Comparison of ENCODE assay signal across 8 cellular contexts in the genomic region with DNA sequence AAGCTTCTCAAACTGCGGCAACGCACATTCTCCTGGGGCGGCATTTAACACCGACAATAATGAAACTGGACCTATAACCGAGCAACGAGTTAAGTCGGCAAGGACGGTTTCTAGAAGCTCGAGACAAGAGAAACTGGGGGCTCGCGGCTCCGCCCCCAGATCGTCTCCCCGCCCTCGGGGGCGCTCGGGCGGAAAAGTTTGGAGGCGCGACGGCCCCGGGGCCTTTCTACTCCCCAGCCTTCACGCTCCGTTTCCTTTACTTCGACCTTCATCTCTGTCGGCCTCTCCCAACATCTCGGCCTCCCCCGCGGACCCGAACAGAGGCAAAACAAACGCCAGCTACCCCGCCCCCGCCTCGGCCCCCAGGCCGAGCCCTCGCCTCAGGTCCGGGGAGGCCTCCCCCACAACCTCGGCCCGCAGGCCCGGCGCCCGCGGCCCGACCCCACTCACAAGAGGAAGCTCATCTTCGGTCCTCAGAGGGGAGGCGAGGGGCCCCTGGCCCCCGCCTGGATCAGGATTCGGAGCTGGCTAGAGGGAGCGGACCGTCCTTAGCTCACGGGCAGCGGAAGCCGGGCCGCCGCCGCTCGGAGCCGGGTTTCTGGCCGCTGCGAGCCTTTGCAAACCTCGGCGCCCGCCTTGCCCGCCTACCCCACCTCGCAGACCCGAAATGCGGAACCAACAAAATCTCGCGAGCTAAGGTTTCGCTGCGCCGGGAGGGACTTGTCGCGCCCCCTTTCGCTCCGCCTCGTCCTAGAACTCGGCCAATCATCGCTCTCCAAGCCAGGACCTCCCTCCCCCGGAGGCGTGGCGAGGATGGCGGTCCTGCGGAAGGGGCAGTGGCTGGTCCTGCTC. TPM values are rescaled to one million over a fixed set of nuclear protein-coding genes. Genes with fewer than 3 reads are reported as not detected.
A peak's percentile ranks its signal among the peaks of the same experiment; 100 is the strongest.
DNase-seq lines count a peak whose midpoint lies in the region; ATAC-seq lines count a peak whose summit lies in the region.

A gene (minus strand): TSS at position 669 of the 852 bp plus-strand sequence. CDS start 205 bp downstream, at position 464.

- peak within 1 kb of the TSS; percentile 85 for H3K4me3 Mint-ChIP-seq in natural killer cell treated with Interleukin-12 subunit alpha and Interleukin-12 subunit beta and Interleukin-15 and Interleukin-18, amount 100 ng/mL, for 72 hours

- no peaks in the 10 kb centered on the region for H3K36me3 ChIP-seq in H7 (replicated peaks; ENCODE audit: control insufficient read depth, insufficient read depth, low read length)

- peak; percentile 97 for ATAC-seq in natural killer cell treated with Interleukin-12 subunit alpha and Interleukin-12 subunit beta and Interleukin-15 and Interleukin-18, amount 100 ng/mL, for 72 hours
- ATAC-seq in stimulated activated naive CD8-positive, alpha-beta T cell treated with anti-CD3 and anti-CD28 coated beads, Interleukin-15, Interleukin-2, amounts not matched to agents 100 U/mL and 50 U/mL, for 24 hours, result peak; percentile 96

- no peaks in the 10 kb centered on the region for H3K9me3 Mint-ChIP-seq in natural killer cell treated with Interleukin-12 subunit alpha and Interleukin-12 subunit beta and Interleukin-15 and Interleukin-18, amount 100 ng/mL, for 72 hours

- peak within 1 kb of the TSS; percentile 88 for H3K4me3 ChIP-seq in H7 (ENCODE audit: insufficient read depth, low read depth, low read length)

- DNase-seq in ELF-1 (ENCODE audit: low read depth, low spot score), result peak; percentile 99
- DNase-seq in H7, result peak; percentile 97
- DNase-seq in M059J (ENCODE audit: low read depth), result peak; percentile 97
- peak; percentile 97 for DNase-seq in SHP77 (lab: John Stamatoyannopoulos, UW)
- DNase-seq in activated effector memory CD4-positive, alpha-beta T cell treated with Interleukin-2 at 50 U/mL for 16 hours, result peak; percentile 99
- DNase-seq in fibroblast of peridontal ligament (ENCODE audit: extremely low read depth), result peak; percentile 98
- peak; percentile 99 for DNase-seq in natural killer cell treated with Interleukin-12 subunit alpha and Interleukin-12 subunit beta and Interleukin-15 and Interleukin-18, amount 100 ng/mL, for 72 hours (ENCODE audit: low spot score)
- peak; percentile 98 for DNase-seq in stimulated activated naive CD8-positive, alpha-beta T cell treated with anti-CD3 and anti-CD28 coated beads, Interleukin-15, Interleukin-2, amounts not matched to agents 100 U/mL and 50 U/mL, for 24 hours

- peaks cover 34 to 36% of the 10 kb centered on the region in 2 donors for H3K4me1 Mint-ChIP-seq in natural killer cell treated with Interleukin-12 subunit alpha and Interleukin-12 subunit beta and Interleukin-15 and Interleukin-18, amount 100 ng/mL, for 72 hours (ENCODE audit: low read depth in 2 of 2)

- H3K27me3 Mint-ChIP-seq in natural killer cell treated with Interleukin-12 subunit alpha and Interleukin-12 subunit beta and Interleukin-15 and Interleukin-18, amount 100 ng/mL, for 72 hours, result no peaks in the 10 kb centered on the region

- peaks cover 15% of the 10 kb centered on the region for H3K36me3 Mint-ChIP-seq in natural killer cell treated with Interleukin-12 subunit alpha and Interleukin-12 subunit beta and Interleukin-15 and Interleukin-18, amount 100 ng/mL, for 72 hours

- no peaks in the 10 kb centered on the region for H3K27me3 ChIP-seq in H7 (ENCODE audit: control insufficient read depth, insufficient read depth, low read length)

- H3K27ac Mint-ChIP-seq in natural killer cell treated with Interleukin-12 subunit alpha and Interleukin-12 subunit beta and Interleukin-15 and Interleukin-18, amount 100 ng/mL, for 72 hours, result peak within 1 kb of the TSS; percentile 82 to 93

RNA-seq across cellular contexts. Expression of the gene that starts here (rescaled TPM):
- 75.5 and 84.6 TPM in 2 replicates for total RNA-seq in H7 (2014; rRNA removed; shearing (Covaris generic))
- 206 and 218 TPM in 2 replicates for total RNA-seq in M059J (2014; rRNA removed; shearing (Covaris generic))
- 100 to 1,000 TPM; 167 to 228 TPM for total RNA-seq in natural killer cell treated with Interleukin-12 subunit alpha and Interleukin-12 subunit beta and Interleukin-15 and Interleukin-18, amount 100 ng/mL, for 72 hours

Comparison
In these comparisons a context has a peak if more than half of its experiments do, and no peak if none do; other contexts are left out.
1. Peak in every context shown above with its lines: DNase-seq, ATAC-seq and H3K4me3 ChIP-seq.